ENCODE assay signal across 19 cellular contexts in the genomic region with DNA sequence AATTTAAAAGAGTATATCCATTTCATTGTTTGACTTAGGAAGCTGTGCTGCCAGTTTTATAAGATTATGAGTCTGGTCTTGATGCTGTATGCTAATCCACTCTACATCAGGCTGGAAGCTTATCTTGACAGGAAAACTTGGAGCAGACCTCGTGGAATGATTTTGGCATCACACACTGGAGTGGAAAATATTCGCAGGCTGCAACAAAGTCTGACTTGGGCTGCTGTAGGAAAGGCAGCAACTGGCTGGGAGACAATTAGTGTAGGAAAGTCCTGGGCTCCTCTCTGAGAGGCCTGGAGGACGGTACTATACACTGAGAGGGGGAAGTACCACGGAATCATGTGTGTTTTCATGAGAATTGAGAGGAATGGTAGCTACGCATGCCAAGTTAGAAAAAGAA.
"Had no signal": no experiment of that assay in that cellular context is flagged by ENCODE, and none has a peak within 500 bp of the region (broad histone marks: within the 10 kb centered on the region; RNA-seq: fewer than 3 reads in every experiment).

No MANE protein-coding gene starts in this region.

- H3K9me3 ChIP-seq: adrenal gland, gastrocnemius medialis, lower lobe of right lung, prostate gland, sigmoid colon, testis had no signal

- ATAC-seq: gastrocnemius medialis; lower lobe of right lung; SK-N-SH treated with all-trans-retinoic acid at 6 μM for 48 hours; stimulated activated naive CD8-positive, alpha-beta T cell treated with anti-CD3 and anti-CD28 coated beads, Interleukin-15, amount 100 ng/mL, for 72 hours had no signal

- H3K27ac ChIP-seq: adrenal gland, epithelial cell of prostate, gastrocnemius medialis, lower lobe of right lung, prostate gland, sigmoid colon, testis had no signal

- H3K4me3 ChIP-seq: adrenal gland, gastrocnemius medialis, lower lobe of right lung, prostate gland, sigmoid colon, testis had no signal

- H3K4me3 Mint-ChIP-seq: activated naive CD4-positive, alpha-beta T cell treated with anti-CD3 and anti-CD28 coated beads, Interleukin-2, amount 50 U/mL, for 24 hours; brain; central memory CD8-positive, alpha-beta T cell; nephron progenitor cell; stimulated activated naive CD8-positive, alpha-beta T cell treated with anti-CD3 and anti-CD28 coated beads, Interleukin-15, amount 100 ng/mL, for 72 hours had no signal

- H3K36me3 Mint-ChIP-seq: activated naive CD4-positive, alpha-beta T cell treated with anti-CD3 and anti-CD28 coated beads, Interleukin-2, amount 50 U/mL, for 24 hours; brain had no signal

- H3K27me3 Mint-ChIP-seq: activated naive CD4-positive, alpha-beta T cell treated with anti-CD3 and anti-CD28 coated beads, Interleukin-2, amount 50 U/mL, for 24 hours; central memory CD8-positive, alpha-beta T cell; stimulated activated naive CD8-positive, alpha-beta T cell treated with anti-CD3 and anti-CD28 coated beads, Interleukin-15, amount 100 ng/mL, for 72 hours had no signal

- H3K4me1 Mint-ChIP-seq: activated naive CD4-positive, alpha-beta T cell treated with anti-CD3 and anti-CD28 coated beads, Interleukin-2, amount 50 U/mL, for 24 hours; central memory CD8-positive, alpha-beta T cell; nephron progenitor cell; stimulated activated naive CD8-positive, alpha-beta T cell treated with anti-CD3 and anti-CD28 coated beads, Interleukin-15, amount 100 ng/mL, for 72 hours had no signal

- H3K27me3 ChIP-seq: adrenal gland, gastrocnemius medialis, sigmoid colon, testis had no signal

- H3K4me1 ChIP-seq: adrenal gland, gastrocnemius medialis, lower lobe of right lung, prostate gland, testis had no signal

- H3K36me3 ChIP-seq: adrenal gland, gastrocnemius medialis, lower lobe of right lung, prostate gland, sigmoid colon had no signal

- H3K27ac Mint-ChIP-seq: activated naive CD4-positive, alpha-beta T cell treated with anti-CD3 and anti-CD28 coated beads, Interleukin-2, amount 50 U/mL, for 24 hours; nephron progenitor cell; stimulated activated naive CD8-positive, alpha-beta T cell treated with anti-CD3 and anti-CD28 coated beads, Interleukin-15, amount 100 ng/mL, for 72 hours had no signal

- DNase-seq: activated CD4-positive, CD25-positive, alpha-beta regulatory T cell treated with anti-CD3 and anti-CD28 coated beads, Interleukin-2, amount 50 U/mL, for 72 hours; activated T-cell treated with anti-CD3 and anti-CD28 coated beads, Interleukin-2, amount 50 U/mL, for 1 hour; adrenal gland; effector CD8-positive, alpha-beta T cell; gastrocnemius medialis; lower lobe of right lung; nephron progenitor cell; sigmoid colon; stimulated activated CD4-positive, alpha-beta T cell treated with anti-CD3 and anti-CD28 coated beads, Interleukin-1b, Interleukin-23, amount 100 ng/mL, for 48 hours; stimulated activated naive CD8-positive, alpha-beta T cell treated with anti-CD3 and anti-CD28 coated beads, Interleukin-15, amount 100 ng/mL, for 72 hours; T-helper 1 cell; T1000; testis had no signal

- H3K9me3 Mint-ChIP-seq: activated naive CD4-positive, alpha-beta T cell treated with anti-CD3 and anti-CD28 coated beads, Interleukin-2, amount 50 U/mL, for 24 hours; nephron progenitor cell had no signal
